ENCODE assay signal across 8 cellular contexts in the genomic region with DNA sequence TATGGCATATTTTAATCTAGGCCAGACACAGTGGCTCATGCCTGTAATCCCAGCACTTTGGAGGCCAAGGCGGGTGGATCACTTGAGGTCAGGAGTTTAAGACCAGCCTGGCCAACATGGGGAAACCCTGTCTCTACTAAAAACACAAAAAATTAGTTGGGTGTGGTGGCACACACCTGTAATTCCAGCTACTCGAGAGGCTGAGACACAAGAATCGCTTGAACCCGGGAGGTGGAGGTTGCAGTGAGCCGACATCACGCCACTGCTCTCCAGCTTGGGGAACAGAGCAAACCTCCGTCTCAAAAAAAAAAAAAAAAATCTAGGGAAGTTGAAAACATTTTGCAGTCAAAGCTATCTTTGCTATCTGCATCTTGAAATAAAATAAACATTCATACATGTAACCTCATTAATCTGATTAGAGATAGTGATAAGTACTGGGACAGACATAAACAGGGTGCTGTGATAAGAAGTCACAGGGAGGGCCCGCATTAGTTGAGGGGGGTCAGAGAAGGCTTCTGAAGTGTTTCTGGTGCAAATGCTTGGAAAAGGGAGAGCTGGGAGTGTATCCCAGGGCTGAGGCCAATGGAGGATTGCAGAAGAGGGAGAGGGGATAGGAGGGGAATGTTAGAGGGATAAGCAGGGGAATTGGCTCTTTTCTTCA. TPM values are rescaled to one million over a fixed set of nuclear protein-coding genes. Genes with fewer than 3 reads are reported as not detected.
A peak's percentile ranks its signal among the peaks of the same experiment; 100 is the strongest.
DNase-seq lines count a peak whose midpoint lies in the region; ATAC-seq and TF ChIP-seq lines count a peak whose summit lies in the region.
"Not testable (repeated sequence)": the region's sequence is repeated elsewhere in the genome, so short reads cannot be mapped to it uniquely, and the experiment has no call there.

No MANE protein-coding gene starts in this region.

- not testable (repeated sequence) for TF ChIP-seq POLR2A in heart left ventricle (IDR thresholded peaks at IDR 0.05); sigmoid colon (IDR thresholded peaks at IDR 0.05); tibial nerve (IDR thresholded peaks at IDR 0.05)

- peaks cover 57% of the 10 kb centered on the region for H3K4me1 Mint-ChIP-seq in CD8-positive, alpha-beta T cell (ENCODE audit: low read depth)
- peaks cover 81% of the 10 kb centered on the region for H3K4me1 Mint-ChIP-seq in activated naive CD4-positive, alpha-beta T cell treated with anti-CD3 and anti-CD28 coated beads, Interleukin-2, amount 10 ng/mL, durations not matched to agents 7 days and 5 days

- H3K9me3 ChIP-seq in CD8-positive, alpha-beta T cell (ENCODE audit: low read length); WERI-Rb-1 (ENCODE audit: severe bottlenecking); colonic mucosa; heart left ventricle; muscle layer of colon (ENCODE audit: low read length); sigmoid colon; tibial nerve: not testable (repeated sequence)

- peaks cover 31% of the 10 kb centered on the region for H3K36me3 ChIP-seq in CD8-positive, alpha-beta T cell (ENCODE audit: insufficient read depth, low read length)
- H3K36me3 ChIP-seq in WERI-Rb-1 (peaks cover 15% of the 10 kb centered on the region), heart left ventricle (peaks cover 0 to 44% (median 12%) of the 10 kb centered on the region in 9 donors), sigmoid colon (peaks cover 0 to 14% (median 0%) of the 10 kb centered on the region in 4 donors)
- H3K36me3 ChIP-seq in colonic mucosa; muscle layer of colon (ENCODE audit: insufficient read depth, low read length); tibial nerve: not testable (repeated sequence)

- 58 to 78% (median 71%) methylated on average over 8 of the region's 8 CpGs for WGBS in heart left ventricle, 4 donors
- WGBS in sigmoid colon, 2 donors, result 71 to 77% methylated on average over 8 of the region's 8 CpGs
- WGBS in tibial nerve, 2 donors, result 74 to 75% methylated on average over 8 of the region's 8 CpGs

- H3K4me3 ChIP-seq in CD8-positive, alpha-beta T cell (ENCODE audit: low read depth, low read length); WERI-Rb-1 (ENCODE audit: low read depth, low read length); colonic mucosa; heart left ventricle; muscle layer of colon (ENCODE audit: low read depth in 1 of 2, low read length in 2 of 2); sigmoid colon; tibial nerve: not testable (repeated sequence)

- not testable (repeated sequence) for H3K27me3 Mint-ChIP-seq in CD8-positive, alpha-beta T cell (ENCODE audit: low read depth); activated naive CD4-positive, alpha-beta T cell treated with anti-CD3 and anti-CD28 coated beads, Interleukin-2, amount 10 ng/mL, durations not matched to agents 7 days and 5 days

- not testable (repeated sequence) for TF ChIP-seq EP300 in sigmoid colon (IDR thresholded peaks at IDR 0.05); tibial nerve (IDR thresholded peaks at IDR 0.05)

- intact Hi-C loops in CD8-positive, alpha-beta T cell (cut with DNase I, micrococcal nuclease); colonic mucosa (cut with DNase I); heart left ventricle (cut with DNase I): not testable (repeated sequence)
- intact Hi-C loops in sigmoid colon (cut with DNase I), result loop anchor here (2.0 kb wide), 1 partner anchor 15 kb away; no protein-coding TSS in a partner anchor

- ATAC-seq in CD8-positive, alpha-beta T cell; heart left ventricle: not testable (repeated sequence)

- H3K9ac ChIP-seq in colonic mucosa (ENCODE audit: low read depth in 2 of 2, low read length in 2 of 2), result not testable (repeated sequence)
- peak overlapping the region; percentile 72 for H3K9ac ChIP-seq in muscle layer of colon (ENCODE audit: low read length)

- not testable (repeated sequence) for H3K4me3 Mint-ChIP-seq in CD8-positive, alpha-beta T cell; activated naive CD4-positive, alpha-beta T cell treated with anti-CD3 and anti-CD28 coated beads, Interleukin-2, amount 10 ng/mL, durations not matched to agents 7 days and 5 days

- not testable (repeated sequence) for TF ChIP-seq CTCF in CD8-positive, alpha-beta T cell (IDR thresholded peaks at IDR 0.05); WERI-Rb-1 (IDR thresholded peaks at IDR 0.05; ENCODE audit: low read depth, low read length); colonic mucosa (IDR thresholded peaks at IDR 0.05); heart left ventricle (IDR thresholded peaks at IDR 0.05); sigmoid colon (IDR thresholded peaks at IDR 0.05); tibial nerve (IDR thresholded peaks at IDR 0.05)

- not testable (repeated sequence) for DNase-seq in CD8-positive, alpha-beta T cell; WERI-Rb-1; activated naive CD4-positive, alpha-beta T cell treated with anti-CD3 and anti-CD28 coated beads, Interleukin-2, amount 10 ng/mL, durations not matched to agents 7 days and 5 days; colonic mucosa; heart left ventricle; tibial nerve (ENCODE audit: low spot score in 2 of 2)
- peak; percentile 54 for DNase-seq in sigmoid colon

- not testable (repeated sequence) for H3K27ac ChIP-seq in CD8-positive, alpha-beta T cell (ENCODE audit: low read depth, low read length)
- H3K27ac ChIP-seq in WERI-Rb-1 (peak overlapping the region; percentile 18; the same call in 1 of the 2 replicates), colonic mucosa (peak overlapping the region; percentile 85), heart left ventricle (peak overlapping the region in 11 of 12 donors; percentile 23 to 98 (median 81)), muscle layer of colon (ENCODE audit: low read depth, low read length) (peak overlapping the region; percentile 92), sigmoid colon (peak overlapping the region; percentile 96 to 99 (median 99)), tibial nerve (peak overlapping the region in 3 of 4 donors; percentile 40 to 89 (median 75))

- H3K27me3 ChIP-seq in CD8-positive, alpha-beta T cell (ENCODE audit: insufficient read depth, low read length); WERI-Rb-1 (ENCODE audit: insufficient read depth, low read depth, severe bottlenecking); colonic mucosa; heart left ventricle; muscle layer of colon (ENCODE audit: control insufficient read depth in 1 of 2, insufficient read depth in 2 of 2, low read length in 2 of 2); sigmoid colon; tibial nerve: not testable (repeated sequence)

- H3K36me3 Mint-ChIP-seq in CD8-positive, alpha-beta T cell, result peaks cover 57% of the 10 kb centered on the region
- H3K36me3 Mint-ChIP-seq in activated naive CD4-positive, alpha-beta T cell treated with anti-CD3 and anti-CD28 coated beads, Interleukin-2, amount 10 ng/mL, durations not matched to agents 7 days and 5 days, result peaks cover 76% of the 10 kb centered on the region

- CTCF ChIA-PET in CD8-positive, alpha-beta T cell (lab: Charles Lee), result interaction anchor here (0.6 to 4.9 kb wide), 3 partner anchors 19 to 118 kb away, joined by 3 to 15 read pairs (median 4); no protein-coding TSS in a partner anchor
- CTCF ChIA-PET in activated naive CD4-positive, alpha-beta T cell treated with anti-CD3 and anti-CD28 coated beads, Interleukin-2, amount 10 ng/mL, durations not matched to agents 7 days and 5 days (lab: Charles Lee), result interaction anchor here (0.8 kb wide), 1 partner anchor 11 kb away, joined by 3 read pairs; no protein-coding TSS in a partner anchor

- H3K9me3 Mint-ChIP-seq in CD8-positive, alpha-beta T cell; activated naive CD4-positive, alpha-beta T cell treated with anti-CD3 and anti-CD28 coated beads, Interleukin-2, amount 10 ng/mL, durations not matched to agents 7 days and 5 days: not testable (repeated sequence)

- peaks cover 30% of the 10 kb centered on the region for H3K4me1 ChIP-seq in CD8-positive, alpha-beta T cell (ENCODE audit: insufficient read depth, low read length)
- not testable (repeated sequence) for H3K4me1 ChIP-seq in colonic mucosa
- peaks cover 0 to 82% (median 30%) of the 10 kb centered on the region in 12 donors for H3K4me1 ChIP-seq in heart left ventricle
- peaks cover 79% of the 10 kb centered on the region for H3K4me1 ChIP-seq in muscle layer of colon (ENCODE audit: insufficient read depth, low read length)
- H3K4me1 ChIP-seq in sigmoid colon, result peaks cover 0 to 98% (median 84%) of the 10 kb centered on the region in 4 donors
- peaks cover 0 to 42% (median 14%) of the 10 kb centered on the region in 4 donors for H3K4me1 ChIP-seq in tibial nerve

- H3K27ac Mint-ChIP-seq in CD8-positive, alpha-beta T cell, result peak overlapping the region; percentile 55
- H3K27ac Mint-ChIP-seq in activated naive CD4-positive, alpha-beta T cell treated with anti-CD3 and anti-CD28 coated beads, Interleukin-2, amount 10 ng/mL, durations not matched to agents 7 days and 5 days, result peak overlapping the region; percentile 61

- POLR2A ChIA-PET in CD8-positive, alpha-beta T cell (lab: Charles Lee), result interaction anchor here (0.8 kb wide), 1 partner anchor 15 kb away, joined by 3 read pairs; no protein-coding TSS in a partner anchor

RNA-seq across cellular contexts. Expression of gene IL4R, which starts 15.7 kb away (rescaled TPM):
- 100 to 1,000 TPM; 224 to 240 TPM for total RNA-seq in CD8-positive, alpha-beta T cell
- total RNA-seq in colonic mucosa, result 10 to 100 TPM; 74.8 to 80.0 TPM
- total RNA-seq in heart left ventricle, result 10 to 100 TPM in 4 of 9 donors, 1 to 10 TPM in 5; 6.7 to 47.4 (median 8.2) TPM
- polyA plus RNA-seq in heart left ventricle, result 1 to 10 TPM; 5.8 to 9.9 TPM
- 100 to 1,000 TPM in 2 of 4 donors, 10 to 100 TPM in 2; 54.6 to 177 (median 102) TPM for total RNA-seq in sigmoid colon
- 100 to 1,000 TPM in 1 of 3 donors, 10 to 100 TPM in 2; 16.9 to 105 (median 19.8) TPM for polyA plus RNA-seq in sigmoid colon
- total RNA-seq in tibial nerve, result 10 to 100 TPM; 19.2 to 43.3 (median 39.3) TPM
